Comparison of ENCODE assay signal across 8 cellular contexts in the genomic region with DNA sequence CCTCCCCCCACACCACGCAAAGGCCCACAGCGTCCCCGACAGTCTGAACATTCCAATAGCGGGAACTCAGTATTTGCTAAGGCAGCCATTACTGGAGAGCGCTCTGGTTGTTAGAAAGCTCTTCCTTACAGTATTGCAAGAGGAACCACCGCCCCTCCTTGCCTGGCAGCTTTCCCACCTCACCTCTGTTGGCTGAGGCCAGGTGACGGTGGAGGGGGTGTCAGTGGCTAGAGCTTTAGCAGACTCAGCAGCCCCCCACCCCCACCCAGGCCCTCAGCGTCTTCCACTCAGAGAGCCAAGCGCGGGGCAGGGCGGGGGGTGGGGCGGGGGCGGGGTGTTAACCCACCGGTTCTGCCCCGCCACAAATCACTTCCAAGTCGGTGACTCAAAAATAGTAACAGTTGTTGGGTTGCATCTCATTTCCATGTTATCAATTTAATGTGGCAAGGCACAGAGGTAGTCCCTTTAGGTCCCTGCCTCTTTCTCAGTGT. TPM values are rescaled to one million over a fixed set of nuclear protein-coding genes. Genes with fewer than 3 reads are reported as not detected.
DNase-seq lines count a peak whose midpoint lies in the region; ATAC-seq and TF ChIP-seq lines count a peak whose summit lies in the region.

No MANE protein-coding gene starts in this region.

- intact Hi-C loops in uterus (cut with DNase I; ENCODE audit: low total_unique reads): loop anchor here (10.0 kb wide), 1 partner anchor 104 kb away; a partner anchor contains a TSS

- peaks cover 68 to 81% of the 10 kb centered on the region in 2 donors for H3K4me1 ChIP-seq in duodenal mucosa (ENCODE audit: control insufficient read depth in 1 of 2, insufficient read depth in 2 of 2, low read length in 2 of 2)
- peaks cover 61% of the 10 kb centered on the region for H3K4me1 ChIP-seq in mucosa of stomach (ENCODE audit: control insufficient read depth, insufficient read depth, low read length)
- H3K4me1 ChIP-seq in uterus: peaks cover 3 to 19% of the 10 kb centered on the region in 2 donors

- peaks cover 12 to 22% of the 10 kb centered on the region in 2 donors for H3K27me3 ChIP-seq in duodenal mucosa (ENCODE audit: control insufficient read depth in 1 of 2, insufficient read depth in 2 of 2, low read length in 2 of 2)
- peaks cover 19% of the 10 kb centered on the region for H3K27me3 ChIP-seq in mucosa of stomach (ENCODE audit: control insufficient read depth, insufficient read depth, low read length)
- no peaks in the 10 kb centered on the region for H3K27me3 ChIP-seq in uterus

- H3K9me3 ChIP-seq in duodenal mucosa (ENCODE audit: control insufficient read depth in 1 of 2, low read length in 2 of 2) (no peaks in the 10 kb centered on the region), mucosa of stomach (ENCODE audit: control insufficient read depth, low read length) (no peaks in the 10 kb centered on the region), uterus (no peaks in the 10 kb centered on the region)

- TF ChIP-seq CTCF in NB4 (IDR thresholded peaks at IDR 0.05; ENCODE audit: low read depth, low read length) (no peak), uterus (IDR thresholded peaks at IDR 0.05) (no peak)

- ATAC-seq in T-cell (replicated peaks in 1 of 4) (peak; percentile 1 to 3 (median 3)), HG03175 (IDR thresholded peaks at IDR 0.05; ENCODE audit: unreplicated experiment) (no peak), GM21576 (IDR thresholded peaks at IDR 0.05; ENCODE audit: unreplicated experiment) (no peak)

- H3K4me3 Mint-ChIP-seq in T-cell: peak overlapping the region; percentile 74 to 87 (median 84)

- H3K36me3 ChIP-seq in duodenal mucosa (ENCODE audit: control insufficient read depth in 1 of 2, insufficient read depth in 2 of 2, low read length in 2 of 2): no peaks in the 10 kb centered on the region
- H3K36me3 ChIP-seq in mucosa of stomach (ENCODE audit: control insufficient read depth, insufficient read depth, low read length): no peaks in the 10 kb centered on the region
- no peaks in the 10 kb centered on the region for H3K36me3 ChIP-seq in uterus

- H3K27ac Mint-ChIP-seq in T-cell: peak overlapping the region; percentile 74 to 79

- H3K27ac ChIP-seq in duodenal mucosa (ENCODE audit: low read depth, low read length): peak overlapping the region; percentile 95
- H3K27ac ChIP-seq in uterus: peak overlapping the region; percentile 96 to 97

- POLR2A ChIA-PET in T-cell (lab: Charles Lee): no interaction called here

- peaks cover 31 to 50% of the 10 kb centered on the region in 2 donors for H3K27me3 Mint-ChIP-seq in T-cell

- H3K4me3 ChIP-seq in NB4 (ENCODE audit: low read depth, low read length): peak overlapping the region; percentile 78
- peak overlapping the region; percentile 48 to 80 for H3K4me3 ChIP-seq in duodenal mucosa (ENCODE audit: low read depth in 1 of 2, low read length in 2 of 2)
- peak overlapping the region; percentile 19 for H3K4me3 ChIP-seq in mucosa of stomach (ENCODE audit: low read length)
- peak overlapping the region; percentile 55 to 91 for H3K4me3 ChIP-seq in uterus

- H3K36me3 Mint-ChIP-seq in T-cell: no peaks in the 10 kb centered on the region

- H3K9ac ChIP-seq in duodenal mucosa (ENCODE audit: low read depth in 1 of 2, low read length in 2 of 2) (peak overlapping the region; percentile 73 to 74), mucosa of stomach (ENCODE audit: low read length) (peak overlapping the region; percentile 68)

- H3K9me3 Mint-ChIP-seq in T-cell: no peaks in the 10 kb centered on the region

- CTCF ChIA-PET in T-cell (lab: Charles Lee): interaction anchor here in 1 of 2 donors (1.3 to 2.8 kb wide), 2 partner anchors 71 to 101 kb away, joined by 7 to 17 read pairs; a partner anchor contains a TSS

- DNase-seq in GF-D8 (lab: John Stamatoyannopoulos, UW): peak; percentile 30
- peak; percentile 68 for DNase-seq in NB4 (ENCODE audit: low read depth)
- DNase-seq in T-cell: peak in 6 of 34 experiments; percentile 23 to 46 (median 26)
- peak; percentile 66 to 73 for DNase-seq in uterus

- no peak for TF ChIP-seq POLR2A in NB4 (IDR thresholded peaks at IDR 0.05; ENCODE audit: extremely low read depth, insufficient read length)
- TF ChIP-seq POLR2A in uterus (IDR thresholded peaks at IDR 0.05): no peak

- H3K4me1 Mint-ChIP-seq in T-cell: peaks cover 58 to 75% (median 70%) of the 10 kb centered on the region in 3 donors

RNA-seq across cellular contexts. Expression of a gene that starts 2.3 kb away (rescaled TPM):
- total RNA-seq in T-cell: 1 to 10 TPM in 1 of 5 donors, under 1 TPM in 4; 0.13 to 2.5 (median 0.58) TPM
- total RNA-seq in uterus: 100 to 1,000 TPM in 1 of 4 donors, 10 to 100 TPM in 1, 1 to 10 TPM in 2; 2.9 to 102 (median 19.2) TPM

RNA-seq across cellular contexts. Expression of a gene that starts 2.6 kb away (rescaled TPM):
- total RNA-seq in T-cell (1 to 10 TPM in 4 of 5 donors, under 1 TPM in 1; 0.53 to 7.8 (median 1.3) TPM), uterus (10 to 100 TPM in 1 of 4 donors, 1 to 10 TPM in 1, under 1 TPM in 2; 0.26 to 17.9 (median 1.6) TPM)

RNA-seq across cellular contexts. Expression of a gene that starts 3.3 kb away (rescaled TPM):
- total RNA-seq in T-cell: 10 to 100 TPM in 1 of 5 donors, 1 to 10 TPM in 4; 2.2 to 18.3 (median 3.0) TPM
- total RNA-seq in uterus: 10 to 100 TPM in 3 of 4 donors, 1 to 10 TPM in 1; 1.5 to 61.5 (median 26.5) TPM

RNA-seq across cellular contexts. Expression of a gene that starts 20.0 kb away (rescaled TPM):
- total RNA-seq in T-cell: 10 to 100 TPM; 13.7 to 22.3 (median 20.5) TPM
- total RNA-seq in uterus: 10 to 100 TPM in 3 of 4 donors, 1 to 10 TPM in 1; 9.7 to 60.7 (median 27.6) TPM

Comparison
In these comparisons a context has a peak if more than half of its experiments do, and no peak if none do; other contexts are left out.
1. H3K4me3 ChIP-seq: peak in every context shown above with its lines; median percentile 78 in NB4; 73 in uterus; 64 in duodenal mucosa; 19 in mucosa of stomach.
2. ATAC-seq: peak in T-cell (4 of 4); none in HG03175 (single experiment) and GM21576 (single experiment).